ENCODE assay signal across 22 cellular contexts in the genomic region with DNA sequence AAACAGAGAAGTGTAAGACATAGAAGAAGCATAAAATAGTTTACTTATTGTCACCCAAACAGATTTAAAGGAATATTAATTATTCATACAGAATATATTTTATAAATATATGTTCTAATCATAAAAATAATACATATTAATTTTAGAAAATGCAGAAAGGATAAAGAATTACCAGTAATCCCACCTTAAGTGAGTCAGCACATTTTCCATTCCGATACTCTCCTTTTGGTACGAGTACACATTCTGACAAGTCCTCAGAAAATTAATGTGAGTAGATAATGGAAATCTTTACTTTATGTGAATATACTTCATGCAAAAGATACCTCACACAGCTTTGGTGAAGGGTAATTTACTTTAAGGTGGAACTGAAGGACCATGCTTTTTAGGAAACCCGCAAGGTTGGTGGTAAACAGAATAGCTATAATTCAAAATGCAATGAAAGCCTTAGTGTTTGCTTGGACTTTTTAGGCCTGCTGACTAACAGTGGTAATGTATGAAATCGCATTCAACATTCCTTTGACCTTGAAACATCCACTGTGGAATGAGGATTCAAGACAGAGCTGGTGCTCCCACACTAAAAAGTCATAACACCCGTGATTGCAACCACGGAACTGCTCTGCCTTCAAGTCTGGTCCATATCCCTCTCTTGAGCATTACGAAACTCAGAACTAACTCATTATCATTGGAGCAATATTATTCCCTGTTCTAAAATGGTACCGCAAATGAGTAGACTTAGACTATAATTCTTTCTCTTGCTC. TPM values are rescaled to one million over a fixed set of nuclear protein-coding genes. Genes with fewer than 3 reads are reported as not detected.
A peak's percentile ranks its signal among the peaks of the same experiment; 100 is the strongest.
DNase-seq lines count a peak whose midpoint lies in the region; FAIRE-seq and TF ChIP-seq lines count a peak whose summit lies in the region.
"Had no signal": no experiment of that assay in that cellular context is flagged by ENCODE, and none has a peak within 500 bp of the region (broad histone marks: within the 10 kb centered on the region; RNA-seq: fewer than 3 reads in every experiment).

No MANE protein-coding gene starts in this region.

- H3K4me3 ChIP-seq in AG04449 (ENCODE audit: low read depth, low read length) (no peak overlapping the region), bronchial epithelial cell (ENCODE audit: low read depth, low read length) (no peak overlapping the region), mesenchymal stem cell (ENCODE audit: insufficient read depth in 1 of 2, low read depth in 1 of 2, low read length in 2 of 2) (no peak overlapping the region), kidney (ENCODE audit: low read length in 2 of 2) (no peak overlapping the region)
- H3K4me3 ChIP-seq: prostate gland, spleen had no signal

- H3K36me3 ChIP-seq in bronchial epithelial cell (ENCODE audit: control insufficient read depth, insufficient read depth, low read length) (peaks cover 5% of the 10 kb centered on the region), mesenchymal stem cell (ENCODE audit: control insufficient read depth in 1 of 2, insufficient read depth in 2 of 2, low read depth in 1 of 2, low read length in 2 of 2) (peaks cover 12 to 60% of the 10 kb centered on the region in 2 experiments), kidney (ENCODE audit: control insufficient read depth in 1 of 2, insufficient read depth in 2 of 2, low read length in 2 of 2) (peaks cover 10% of the 10 kb centered on the region in 2 donors)
- H3K36me3 ChIP-seq: prostate gland had no signal

- no peak overlapping the region for H3K14ac ChIP-seq in mesenchymal stem cell (ENCODE audit: low read length in 2 of 2)

- H2BK15ac ChIP-seq in mesenchymal stem cell (ENCODE audit: low read depth, poor library complexity, severe bottlenecking), result no peak overlapping the region

- intact Hi-C loops in kidney (cut with DNase I), result no loop called here

- peak; percentile 60 for FAIRE-seq in H54 (lab: Jason Lieb, UNC)
- peak; percentile 52 for FAIRE-seq in bronchial epithelial cell (lab: Jason Lieb, UNC)
- no peak for FAIRE-seq in kidney (lab: Jason Lieb, UNC)
- FAIRE-seq in D721Med (lab: Jason Lieb, UNC), result no peak
- FAIRE-seq: endothelial cell of umbilical vein had no signal

- no peak overlapping the region for H2AK5ac ChIP-seq in mesenchymal stem cell (ENCODE audit: low read length, severe bottlenecking)

- peak; percentile 82 for DNase-seq in AG04449 (ENCODE audit: low read depth, low spot score)
- DNase-seq in H54 (ENCODE audit: insufficient read length, low spot score), result no peak
- DNase-seq in bronchial epithelial cell (ENCODE audit: low read depth), result no peak
- DNase-seq in mesenchymal stem cell, result peak; percentile 82
- DNase-seq in activated T-cell treated with anti-CD3 and anti-CD28 coated beads, Interleukin-2, amount 50 U/mL, for 48 hours, result no peak
- no peak for DNase-seq in kidney
- no peak for DNase-seq in D721Med (ENCODE audit: insufficient read length, low spot score)
- no peak for DNase-seq in activated T-cell treated with anti-CD3 and anti-CD28 coated beads for 4 hours
- DNase-seq: activated naive CD4-positive, alpha-beta T cell treated with Interleukin-2 at 50 U/mL for 16 hours; CD4-positive, alpha-beta memory T cell; cortex of kidney; DND-41; GOT3; midbrain; NCI-H1105 treated with DMSO at 0.1 percent for 48 hours; NCI-H2107; NCI-H524 treated with DMSO at 0.1 percent for 48 hours; nephron progenitor cell; spleen; T-cell had no signal

- no peak overlapping the region for H3K4me2 ChIP-seq in mesenchymal stem cell (ENCODE audit: low read length, poor library complexity, severe bottlenecking)

- H3K27me3 ChIP-seq in bronchial epithelial cell (ENCODE audit: control insufficient read depth, insufficient read depth, low read length) (no peaks in the 10 kb centered on the region), mesenchymal stem cell (ENCODE audit: control insufficient read depth in 1 of 2, insufficient read depth in 1 of 2, low read length in 2 of 2) (no peaks in the 10 kb centered on the region)
- H3K27me3 ChIP-seq: spleen had no signal

- H3K27ac ChIP-seq in mesenchymal stem cell (ENCODE audit: low read length, poor library complexity, severe bottlenecking), result peak overlapping the region; percentile 83
- no peak overlapping the region for H3K27ac ChIP-seq in kidney (ENCODE audit: low read depth in 2 of 2, low read length in 2 of 2)
- H3K27ac ChIP-seq: prostate gland, spleen had no signal

- no peak overlapping the region for H2BK12ac ChIP-seq in mesenchymal stem cell (ENCODE audit: low read length in 2 of 2)

- peak overlapping the region in 1 of 2 experiments; percentile 24 for H3K18ac ChIP-seq in mesenchymal stem cell (ENCODE audit: low read depth in 1 of 2, low read length in 2 of 2)

- H3K4me1 ChIP-seq in mesenchymal stem cell (ENCODE audit: control insufficient read depth, insufficient read depth, low read depth, low read length) (peaks cover 1% of the 10 kb centered on the region), kidney (ENCODE audit: control insufficient read depth in 1 of 2, insufficient read depth in 1 of 2, low read depth in 1 of 2, low read length in 2 of 2) (no peaks in the 10 kb centered on the region)
- H3K4me1 ChIP-seq: prostate gland, spleen had no signal

- no peak for TF ChIP-seq POLR2A in H54 (IDR thresholded peaks at IDR 0.05; ENCODE audit: low read depth, low read length)

- H3K4ac ChIP-seq in mesenchymal stem cell (ENCODE audit: low read depth in 1 of 2, low read length in 2 of 2), result no peak overlapping the region

- POLR2A ChIA-PET in AG04449 (lab: Yijun Ruan, JAX), result interaction anchor here (0.7 to 1.0 kb wide), 2 partner anchors 9 to 34 kb away, joined by 4 read pairs; no protein-coding TSS in a partner anchor

- no peak overlapping the region for H2BK120ac ChIP-seq in mesenchymal stem cell (ENCODE audit: low read depth, low read length)

- H3K9me3 ChIP-seq in mesenchymal stem cell (ENCODE audit: control insufficient read depth, low read length) (no peaks in the 10 kb centered on the region), kidney (ENCODE audit: control insufficient read depth in 1 of 2, low read length in 2 of 2) (no peaks in the 10 kb centered on the region)
- H3K9me3 ChIP-seq: prostate gland, spleen had no signal

- CTCF ChIA-PET in AG04449 (lab: Yijun Ruan, JAX), result interaction anchor here (1.0 kb wide), 1 partner anchor 297 kb away, joined by 3 read pairs; no protein-coding TSS in a partner anchor

- H4K8ac ChIP-seq in mesenchymal stem cell (ENCODE audit: low read length), result no peak overlapping the region

- no peak overlapping the region for H3K23ac ChIP-seq in mesenchymal stem cell (ENCODE audit: low read length in 2 of 2)

- no peak overlapping the region for H4K91ac ChIP-seq in mesenchymal stem cell (ENCODE audit: low read length)

- H3K9ac ChIP-seq in mesenchymal stem cell (ENCODE audit: low read length) (no peak overlapping the region), kidney (ENCODE audit: low read length in 2 of 2) (no peak overlapping the region)

- peaks cover 7% of the 10 kb centered on the region for H3K79me1 ChIP-seq in mesenchymal stem cell (replicated peaks; ENCODE audit: low read length, poor library complexity, severe bottlenecking)

- no peak overlapping the region for H2AFZ ChIP-seq in mesenchymal stem cell (ENCODE audit: low read depth, low read length)

- H2BK5ac ChIP-seq in mesenchymal stem cell (ENCODE audit: low read depth, low read length, poor library complexity, severe bottlenecking), result no peak overlapping the region

- TF ChIP-seq CTCF in AG04449 (IDR thresholded peaks at IDR 0.05; ENCODE audit: insufficient read depth, low read length, missing control alignments) (no peak), bronchial epithelial cell (IDR thresholded peaks at IDR 0.05; ENCODE audit: insufficient read depth, low read length, severe bottlenecking) (no peak), kidney (IDR thresholded peaks at IDR 0.05; ENCODE audit: borderline replicate concordance, extremely low read depth, insufficient read depth) (no peak), D721Med (IDR thresholded peaks at IDR 0.05; ENCODE audit: insufficient read depth, missing control alignments) (no peak)

- WGBS in mesenchymal stem cell, result 47% methylated on average over 6 of the region's 8 CpGs

RNA-seq across cellular contexts. Expression of a gene that starts 28.1 kb away (rescaled TPM):
- 0.13 and 0.53 TPM in 2 replicates for total RNA-seq in bronchial epithelial cell
- 106 TPM for polyA plus RNA-seq in mesenchymal stem cell (2013, experiment 1 of 2)
- polyA plus RNA-seq in mesenchymal stem cell (2013, experiment 2 of 2), result 112 TPM
- total RNA-seq in kidney, result 3.0 TPM
- polyA plus RNA-seq in kidney (ENCODE audit: insufficient read depth, low read depth, low replicate concordance), result 2.0 TPM
- total RNA-seq: CD4-positive, alpha-beta memory T cell; prostate gland had no signal

RNA-seq across cellular contexts. Expression of a gene that starts 45.5 kb away (rescaled TPM):
- total RNA-seq in bronchial epithelial cell (8.4 and 8.8 TPM in 2 replicates), kidney (18.2 TPM)
- 200 TPM for polyA plus RNA-seq in mesenchymal stem cell (2013, experiment 1 of 2)
- polyA plus RNA-seq in mesenchymal stem cell (2013, experiment 2 of 2), result 202 TPM
- 7.3 TPM for polyA plus RNA-seq in kidney (ENCODE audit: insufficient read depth, low read depth, low replicate concordance)

Comparison
In these comparisons a context has a peak if more than half of its experiments do, and no peak if none do; other contexts are left out.
1. DNase-seq: peak in AG04449 (single experiment) and mesenchymal stem cell (single experiment); none in H54 (single experiment), bronchial epithelial cell (single experiment), activated T-cell treated with anti-CD3 and anti-CD28 coated beads, Interleukin-2, amount 50 U/mL, for 48 hours (0 of 2), kidney (single experiment), D721Med (single experiment) and activated T-cell treated with anti-CD3 and anti-CD28 coated beads for 4 hours (single experiment).